In genomic region chr4:75714681-75715080, GRCh38 we compare ENCODE assay signal across 1 cellular context.
TF ChIP-seq lines count a peak whose summit lies in the region.

No MANE protein-coding gene starts in this region.

TF ChIP-seq in GM12878, 131 proteins besides CTCF, POLR2A, EP300 and RAD21 (continued from another document):
- TF ChIP-seq ETV6 (conservative IDR thresholded peaks at IDR 0.05 in 1 of 2, IDR thresholded peaks at IDR 0.05 in 1 of 2; ENCODE audit: borderline replicate concordance in 1 of 2, low read depth in 1 of 2) (no peak), NFXL1 (IDR thresholded peaks at IDR 0.05; ENCODE audit: borderline replicate concordance) (no peak), ZBTB33 (IDR thresholded peaks at IDR 0.05) (no peak)
- TF ChIP-seq, protein P1, sequence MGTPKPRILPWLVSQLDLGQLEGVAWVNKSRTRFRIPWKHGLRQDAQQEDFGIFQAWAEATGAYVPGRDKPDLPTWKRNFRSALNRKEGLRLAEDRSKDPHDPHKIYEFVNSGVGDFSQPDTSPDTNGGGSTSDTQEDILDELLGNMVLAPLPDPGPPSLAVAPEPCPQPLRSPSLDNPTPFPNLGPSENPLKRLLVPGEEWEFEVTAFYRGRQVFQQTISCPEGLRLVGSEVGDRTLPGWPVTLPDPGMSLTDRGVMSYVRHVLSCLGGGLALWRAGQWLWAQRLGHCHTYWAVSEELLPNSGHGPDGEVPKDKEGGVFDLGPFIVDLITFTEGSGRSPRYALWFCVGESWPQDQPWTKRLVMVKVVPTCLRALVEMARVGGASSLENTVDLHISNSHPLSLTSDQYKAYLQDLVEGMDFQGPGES (IDR thresholded peaks at IDR 0.05): no peak
